In the genomic region with DNA sequence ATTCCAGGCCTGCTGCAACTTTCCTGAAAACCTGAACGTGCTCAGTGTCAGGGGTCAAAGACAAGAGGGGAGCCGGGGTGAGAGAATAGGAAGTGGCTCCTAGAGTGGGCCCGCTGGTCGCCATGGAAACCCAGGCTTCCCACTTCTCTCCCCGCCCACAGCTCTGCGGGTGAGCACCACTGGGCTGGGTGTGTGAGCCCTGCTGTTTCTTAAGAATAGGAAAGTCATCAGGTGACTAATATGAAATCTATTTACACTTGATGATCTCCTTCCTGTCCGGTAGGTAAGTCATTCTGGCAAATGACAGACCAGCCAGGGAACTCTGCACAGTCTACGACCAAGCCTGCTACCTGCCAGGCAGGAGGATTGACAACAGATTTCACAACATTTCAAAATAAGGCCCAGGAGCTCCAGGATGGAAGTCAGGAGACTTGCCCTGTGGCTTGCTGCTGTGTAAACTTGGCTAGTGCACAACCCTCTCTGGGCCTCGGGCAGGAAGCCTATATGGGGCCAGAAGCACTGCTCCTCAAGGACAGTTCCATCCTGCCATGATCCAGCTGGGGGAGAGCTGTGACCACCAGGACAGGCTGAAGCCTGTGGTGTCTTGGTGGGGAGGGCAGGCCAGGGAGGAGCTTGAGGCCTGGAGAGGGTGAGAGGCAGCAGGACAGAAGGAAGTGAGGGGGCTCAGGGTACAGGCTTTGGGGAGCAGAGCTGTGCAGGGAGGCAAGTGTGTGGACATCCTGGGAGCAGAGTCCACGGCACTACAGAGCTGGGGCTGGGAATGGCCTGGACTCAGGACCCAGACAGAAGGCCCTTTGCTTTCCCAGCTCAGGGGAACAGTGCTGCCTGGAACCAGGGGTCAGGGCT, we compare ENCODE assay signal across 8 cellular contexts.
A peak's percentile ranks its signal among the peaks of the same experiment; 100 is the strongest.
DNase-seq lines count a peak whose midpoint lies in the region; ATAC-seq and TF ChIP-seq lines count a peak whose summit lies in the region.

No MANE protein-coding gene starts in this region.

- no peaks in the 10 kb centered on the region; the same call in 1 of the 2 replicates for H4K20me1 ChIP-seq in DND-41 (ENCODE audit: insufficient read depth, low read length)

- H2AFZ ChIP-seq in DND-41 (ENCODE audit: low read depth, low read length): no peak overlapping the region

- H3K4me1 Mint-ChIP-seq in nephron progenitor cell: peaks cover 60% of the 10 kb centered on the region

- no peaks in the 10 kb centered on the region for H3K79me2 ChIP-seq in DND-41 (ENCODE audit: insufficient read depth, low read length)

- peak overlapping the region; percentile 21 for H3K4me3 Mint-ChIP-seq in nephron progenitor cell

- no peak overlapping the region for H3K4me2 ChIP-seq in DND-41 (ENCODE audit: insufficient read depth, low read length)

- H3K27ac Mint-ChIP-seq in nephron progenitor cell: peak overlapping the region; percentile 92

- H3K4me3 ChIP-seq in DND-41 (ENCODE audit: low read depth in 1 of 2, low read length in 2 of 2) (no peak overlapping the region), epithelial cell of esophagus (ENCODE audit: low read length) (no peak overlapping the region), BE2C (ENCODE audit: low read depth, low read length) (no peak overlapping the region)

- H3K9ac ChIP-seq in DND-41 (ENCODE audit: low read depth, low read length): no peak overlapping the region

- H3K9me3 ChIP-seq in DND-41 (ENCODE audit: insufficient read depth, low read length, severe bottlenecking) (no peaks in the 10 kb centered on the region), BE2C (no peaks in the 10 kb centered on the region)

- no peak overlapping the region for H3K27ac ChIP-seq in DND-41 (ENCODE audit: low read length)

- H3K27me3 ChIP-seq in DND-41 (ENCODE audit: insufficient read depth, low read length, poor library complexity) (no peaks in the 10 kb centered on the region), BE2C (no peaks in the 10 kb centered on the region)

- H3K36me3 Mint-ChIP-seq in nephron progenitor cell (ENCODE audit: low read depth): no peaks in the 10 kb centered on the region

- no peaks in the 10 kb centered on the region for H3K36me3 ChIP-seq in DND-41 (ENCODE audit: insufficient read depth, low read length)
- no peaks in the 10 kb centered on the region for H3K36me3 ChIP-seq in BE2C

- peak; percentile 35 for DNase-seq in DND-41
- DNase-seq in T1000 (lab: John Stamatoyannopoulos, UW): peak; percentile 65
- peak; percentile 97 for DNase-seq in epithelial cell of esophagus (ENCODE audit: low read depth)
- peak; percentile 69 for DNase-seq in nephron progenitor cell
- peak; percentile 70 for DNase-seq in ureter (ENCODE audit: low spot score)
- no peak for DNase-seq in BE2C

- H3K27me3 Mint-ChIP-seq in nephron progenitor cell (ENCODE audit: low read depth, poor library complexity): peaks cover 3% of the 10 kb centered on the region

- H3K4me1 ChIP-seq in DND-41 (ENCODE audit: insufficient read depth, low read length): no peaks in the 10 kb centered on the region
- peaks cover 8% of the 10 kb centered on the region for H3K4me1 ChIP-seq in BE2C

- no peaks in the 10 kb centered on the region for H3K9me3 Mint-ChIP-seq in nephron progenitor cell

- ATAC-seq in DND-41 (ENCODE audit: insufficient read depth, low read depth) (peak; percentile 70), GM21367 (IDR thresholded peaks at IDR 0.05; ENCODE audit: unreplicated experiment) (peak; percentile 90), HG03571 (IDR thresholded peaks at IDR 0.05; ENCODE audit: unreplicated experiment) (peak; percentile 80)

- no peak for TF ChIP-seq CTCF in DND-41 (IDR thresholded peaks at IDR 0.05; ENCODE audit: borderline replicate concordance, extremely low read depth, low read length, poor library complexity, severe bottlenecking)
- TF ChIP-seq CTCF in epithelial cell of esophagus (IDR thresholded peaks at IDR 0.05; ENCODE audit: insufficient read depth, low read depth, low read length, missing control alignments): no peak
- no peak for TF ChIP-seq CTCF in nephron progenitor cell (IDR thresholded peaks at IDR 0.05)
- TF ChIP-seq CTCF in BE2C (IDR thresholded peaks at IDR 0.05; ENCODE audit: low read depth, low read length): no peak
